Comparison of ENCODE assay signal across 9 cellular contexts in genomic region chr15:73630796-73631471, GRCh38. TPM values are rescaled to one million over a fixed set of nuclear protein-coding genes. Genes with fewer than 3 reads are reported as not detected.
DNase-seq lines count a peak whose midpoint lies in the region; ATAC-seq and TF ChIP-seq lines count a peak whose summit lies in the region.
"Had no signal": no experiment of that assay in that cellular context is flagged by ENCODE, and none has a peak within 500 bp of the region (broad histone marks: within the 10 kb centered on the region; RNA-seq: fewer than 3 reads in every experiment).

No MANE protein-coding gene starts in this region.

- peaks cover 6% of the 10 kb centered on the region for H3K27me3 Mint-ChIP-seq in activated T-cell treated with anti-CD3 and anti-CD28 coated beads, Interleukin-2, amount 50 U/mL, for 24 hours

- H3K36me3 ChIP-seq in left lung (no peaks in the 10 kb centered on the region), tibial artery (no peaks in the 10 kb centered on the region)

- H3K9me3 Mint-ChIP-seq in activated T-cell treated with anti-CD3 and anti-CD28 coated beads, Interleukin-2, amount 50 U/mL, for 24 hours = no peaks in the 10 kb centered on the region

- no peaks in the 10 kb centered on the region for H3K9me3 ChIP-seq in left lung
- no peaks in the 10 kb centered on the region for H3K9me3 ChIP-seq in tibial artery

- TF ChIP-seq CTCF in left lung (IDR thresholded peaks at IDR 0.05) = no peak
- no peak for TF ChIP-seq CTCF in tibial artery (IDR thresholded peaks at IDR 0.05)

- H3K4me3 Mint-ChIP-seq in activated T-cell treated with anti-CD3 and anti-CD28 coated beads, Interleukin-2, amount 50 U/mL, for 24 hours = peak overlapping the region; percentile 86

- peaks cover 63% of the 10 kb centered on the region for H3K4me1 Mint-ChIP-seq in activated T-cell treated with anti-CD3 and anti-CD28 coated beads, Interleukin-2, amount 50 U/mL, for 24 hours (ENCODE audit: low read depth)

- H3K27ac ChIP-seq in left lung (peak overlapping the region; percentile 97), tibial artery (peak overlapping the region; percentile 98 to 100)

- peaks cover 42 to 75% of the 10 kb centered on the region in 2 donors for H3K4me1 ChIP-seq in left lung
- H3K4me1 ChIP-seq in tibial artery = peaks cover 0 to 68% (median 43%) of the 10 kb centered on the region in 4 donors

- intact Hi-C loops in left lung (cut with DNase I) (no loop called here), tibial artery (cut with DNase I; ENCODE audit: low total_unique reads) (no loop called here)

- peaks cover 3% of the 10 kb centered on the region for H3K36me3 Mint-ChIP-seq in activated T-cell treated with anti-CD3 and anti-CD28 coated beads, Interleukin-2, amount 50 U/mL, for 24 hours (ENCODE audit: low read depth)

- peak overlapping the region; percentile 89 to 91 for H3K4me3 ChIP-seq in left lung
- H3K4me3 ChIP-seq in tibial artery = peak overlapping the region; percentile 92 to 98

- ATAC-seq in left lung = no peak

- no peaks in the 10 kb centered on the region for H3K27me3 ChIP-seq in left lung
- no peaks in the 10 kb centered on the region for H3K27me3 ChIP-seq in tibial artery

- DNase-seq in activated T-cell treated with anti-CD3 and anti-CD28 coated beads, Interleukin-2, amount 50 U/mL, for 24 hours = no peak
- DNase-seq in activated T-cell treated with anti-CD3 and anti-CD28 coated beads, Interleukin-2, amount 50 U/mL, for 1 hour = no peak
- DNase-seq in amniotic epithelial cell (ENCODE audit: low read depth) (peak; percentile 18), left lung (no peak), tibial artery (no peak), AML-193 (lab: John Stamatoyannopoulos, UW) (no peak), SKM-1 (lab: John Stamatoyannopoulos, UW; ENCODE audit: unreplicated experiment) (no peak)
- no peak for DNase-seq in activated CD4-positive, alpha-beta T cell treated with anti-CD3 and anti-CD28 coated beads, Interleukin-2, amount 50 U/mL, for 4 hours
- DNase-seq: stimulated activated CD4-positive, alpha-beta T cell treated with anti-CD3 and anti-CD28 coated beads, Interleukin-4, amount 100 ng/mL, for 24 hours had no signal

- H3K27ac Mint-ChIP-seq in activated T-cell treated with anti-CD3 and anti-CD28 coated beads, Interleukin-2, amount 50 U/mL, for 24 hours = no peak overlapping the region

RNA-seq across cellular contexts. Expression of gene NPTN, which starts 2.3 kb away (rescaled TPM):
- 100 to 1,000 TPM; 121 to 126 TPM for total RNA-seq in left lung

RNA-seq across cellular contexts. Expression of gene CD276, which starts 53.2 kb away (rescaled TPM):
- total RNA-seq in left lung = 10 to 100 TPM; 71.9 to 89.5 TPM
